29 cellular contexts compared by ENCODE assay signal in the genomic region with DNA sequence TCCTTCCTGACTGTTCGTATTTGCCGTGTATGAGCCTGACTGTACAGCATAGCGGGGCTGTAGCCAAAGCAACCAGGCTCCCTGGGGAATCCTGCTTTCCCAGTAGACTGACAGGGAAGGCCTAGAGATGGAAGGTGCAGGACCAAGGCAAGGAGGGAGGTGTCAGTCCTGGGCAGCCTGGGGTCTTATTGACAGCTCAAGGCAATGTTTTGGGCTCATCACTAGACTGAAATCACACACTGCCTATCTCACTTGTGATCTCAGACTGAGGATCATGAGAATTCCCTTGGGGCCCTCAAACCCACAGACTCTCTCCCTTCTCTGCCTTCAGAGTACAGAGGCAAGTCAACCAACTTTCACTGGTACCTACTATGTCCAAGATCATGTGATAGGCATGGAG.
DNase-seq lines count a peak whose midpoint lies in the region; ATAC-seq and TF ChIP-seq lines count a peak whose summit lies in the region.
"Had no signal": no experiment of that assay in that cellular context is flagged by ENCODE, and none has a peak within 500 bp of the region (broad histone marks: within the 10 kb centered on the region; RNA-seq: fewer than 3 reads in every experiment).

No MANE protein-coding gene starts in this region.

- H3K9me3 ChIP-seq in BE2C (no peaks in the 10 kb centered on the region), esophagus muscularis mucosa (no peaks in the 10 kb centered on the region), right atrium auricular region (no peaks in the 10 kb centered on the region)
- H3K9me3 ChIP-seq: A549, ascending aorta, colonic mucosa, left lung, pancreas had no signal

- POLR2A ChIA-PET in WTC11 (lab: Charles Lee): no interaction called here

- H3K27me3 Mint-ChIP-seq in nephron progenitor cell (ENCODE audit: low read depth, poor library complexity): no peaks in the 10 kb centered on the region
- H3K27me3 Mint-ChIP-seq in WTC11 (ENCODE audit: low read depth): peaks cover 19% of the 10 kb centered on the region

- H3K36me3 Mint-ChIP-seq in nephron progenitor cell (ENCODE audit: low read depth) (peaks cover 37% of the 10 kb centered on the region), WTC11 (no peaks in the 10 kb centered on the region)
- H3K36me3 Mint-ChIP-seq: activated naive CD8-positive, alpha-beta T cell treated with anti-CD3 and anti-CD28 coated beads for 36 hours; CD8-positive, alpha-beta memory T cell had no signal

- DNase-seq in BE2C: peak; percentile 73
- DNase-seq in NCI-H526 (lab: John Stamatoyannopoulos, UW): peak; percentile 40 to 74
- no peak for DNase-seq in nephron progenitor cell
- no peak for DNase-seq in esophagus muscularis mucosa (ENCODE audit: extremely low spot score)
- DNase-seq in activated CD4-positive, alpha-beta T cell treated with anti-CD3 and anti-CD28 coated beads, Interleukin-2, amount 50 U/mL, for 4 hours: no peak
- no peak for DNase-seq in WTC11 (ENCODE audit: low spot score)
- no peak for DNase-seq in right atrium auricular region (ENCODE audit: low spot score)
- DNase-seq: activated CD4-positive, alpha-beta T cell treated with anti-CD3 and anti-CD28 coated beads, Interleukin-2, amount 50 U/mL, for 1 hour; activated gamma-delta T cell; activated naive CD8-positive, alpha-beta T cell treated with anti-CD3 and anti-CD28 coated beads for 36 hours; activated T-cell treated with anti-CD3 and anti-CD28 coated beads, Interleukin-2, amount 50 U/mL, for 24 hours; CD8-positive, alpha-beta memory T cell; colonic mucosa; DMS 273 treated with DMSO at 0.1 percent for 48 hours; effector memory CD4-positive, alpha-beta T cell; GOT3; IMR-90; left lung; mesenchymal stem cell; NCI-H1694 treated with DMSO at 0.1 percent for 48 hours; pancreas; stimulated activated naive CD8-positive, alpha-beta T cell treated with anti-CD3 and anti-CD28 coated beads, Interleukin-15, Interleukin-2, amounts not matched to agents 100 U/mL and 50 U/mL, for 24 hours; T1000 had no signal

- no peak for TF ChIP-seq CTCF in BE2C (IDR thresholded peaks at IDR 0.05; ENCODE audit: low read depth, low read length)
- TF ChIP-seq CTCF in nephron progenitor cell (IDR thresholded peaks at IDR 0.05): no peak
- no peak for TF ChIP-seq CTCF in esophagus muscularis mucosa (IDR thresholded peaks at IDR 0.05)
- no peak for TF ChIP-seq CTCF in WTC11 (IDR thresholded peaks at IDR 0.05)
- no peak for TF ChIP-seq CTCF in right atrium auricular region (IDR thresholded peaks at IDR 0.05)

- intact Hi-C loops in esophagus muscularis mucosa (cut with DNase I): no loop called here

- CTCF ChIA-PET in WTC11 (lab: Charles Lee): no interaction called here

- no peak for TF ChIP-seq EP300 in esophagus muscularis mucosa (IDR thresholded peaks at IDR 0.05)

- H3K4me1 ChIP-seq in BE2C (peaks cover 21% of the 10 kb centered on the region), esophagus muscularis mucosa (no peaks in the 10 kb centered on the region), right atrium auricular region (no peaks in the 10 kb centered on the region)
- H3K4me1 ChIP-seq: A549, ascending aorta, colonic mucosa, left lung, pancreas had no signal

- peak overlapping the region; percentile 71 for H3K27ac Mint-ChIP-seq in nephron progenitor cell
- no peak overlapping the region for H3K27ac Mint-ChIP-seq in WTC11
- H3K27ac Mint-ChIP-seq: activated naive CD8-positive, alpha-beta T cell treated with anti-CD3 and anti-CD28 coated beads for 36 hours; activated T-cell treated with anti-CD3 and anti-CD28 coated beads, Interleukin-2, amount 50 U/mL, for 24 hours; CD8-positive, alpha-beta memory T cell had no signal

- H3K4me1 Mint-ChIP-seq in nephron progenitor cell (peaks cover 62% of the 10 kb centered on the region), WTC11 (peaks cover 6% of the 10 kb centered on the region; the same call in 1 of the 2 replicates)
- H3K4me1 Mint-ChIP-seq: activated naive CD8-positive, alpha-beta T cell treated with anti-CD3 and anti-CD28 coated beads for 36 hours had no signal

- no peaks in the 10 kb centered on the region for H3K9me3 Mint-ChIP-seq in nephron progenitor cell
- H3K9me3 Mint-ChIP-seq in WTC11: no peaks in the 10 kb centered on the region
- H3K9me3 Mint-ChIP-seq: activated naive CD8-positive, alpha-beta T cell treated with anti-CD3 and anti-CD28 coated beads for 36 hours; activated T-cell treated with anti-CD3 and anti-CD28 coated beads, Interleukin-2, amount 50 U/mL, for 24 hours; CD8-positive, alpha-beta memory T cell had no signal

- peaks cover 14% of the 10 kb centered on the region for H3K36me3 ChIP-seq in BE2C
- H3K36me3 ChIP-seq in esophagus muscularis mucosa: no peaks in the 10 kb centered on the region
- H3K36me3 ChIP-seq in right atrium auricular region: no peaks in the 10 kb centered on the region
- H3K36me3 ChIP-seq: ascending aorta, colonic mucosa, left lung, pancreas had no signal

- H3K27ac ChIP-seq in esophagus muscularis mucosa (replicated peaks in 1 of 4) (no peak overlapping the region), right atrium auricular region (no peak overlapping the region)
- H3K27ac ChIP-seq: A549, ascending aorta, colonic mucosa, epithelial cell of prostate, left lung, pancreas, skin epidermis, VCaP had no signal

- ATAC-seq in HG03342 (IDR thresholded peaks at IDR 0.05; ENCODE audit: unreplicated experiment) (peak; percentile 51), WTC11 (no peak)
- ATAC-seq: A549; left lung; pancreas; stimulated activated naive CD8-positive, alpha-beta T cell treated with anti-CD3 and anti-CD28 coated beads, Interleukin-15, Interleukin-2, amounts not matched to agents 100 U/mL and 50 U/mL, for 24 hours had no signal

- no peak for TF ChIP-seq POLR2A in esophagus muscularis mucosa (IDR thresholded peaks at IDR 0.05; ENCODE audit: low read depth)

- H3K27me3 ChIP-seq in BE2C (no peaks in the 10 kb centered on the region), esophagus muscularis mucosa (no peaks in the 10 kb centered on the region), right atrium auricular region (no peaks in the 10 kb centered on the region)
- H3K27me3 ChIP-seq: ascending aorta, colonic mucosa, left lung, pancreas had no signal

- no peak overlapping the region for H3K4me3 ChIP-seq in BE2C (ENCODE audit: low read depth, low read length)
- no peak overlapping the region for H3K4me3 ChIP-seq in esophagus muscularis mucosa
- H3K4me3 ChIP-seq in right atrium auricular region: no peak overlapping the region
- H3K4me3 ChIP-seq: A549, ascending aorta, colonic mucosa, left lung, pancreas, skin epidermis had no signal

- 79% methylated on average over 3 of the region's 3 CpGs for WGBS in esophagus muscularis mucosa

- H3K4me3 Mint-ChIP-seq in nephron progenitor cell (no peak overlapping the region), WTC11 (no peak overlapping the region)
- H3K4me3 Mint-ChIP-seq: activated naive CD8-positive, alpha-beta T cell treated with anti-CD3 and anti-CD28 coated beads for 36 hours; activated T-cell treated with anti-CD3 and anti-CD28 coated beads, Interleukin-2, amount 50 U/mL, for 24 hours; CD8-positive, alpha-beta memory T cell had no signal

TF ChIP-seq in WTC11, 78 proteins besides CTCF, POLR2A, EP300 and RAD21 (continues in another document):
- TF ChIP-seq GRHL2 (CRISPR knock-in tag; IDR thresholded peaks at IDR 0.05; ENCODE audit: insufficient replicate concordance, severe bottlenecking) (no peak), CBFB (CRISPR knock-in tag; IDR thresholded peaks at IDR 0.05; ENCODE audit: low read depth) (no peak), IRF1 (CRISPR knock-in tag; IDR thresholded peaks at IDR 0.05) (no peak), ZNF219 (CRISPR knock-in tag; IDR thresholded peaks at IDR 0.05; ENCODE audit: borderline replicate concordance) (no peak), ERG (CRISPR knock-in tag; IDR thresholded peaks at IDR 0.05) (no peak), ZNF232 (CRISPR knock-in tag; IDR thresholded peaks at IDR 0.05) (no peak), TP53 (CRISPR knock-in tag; IDR thresholded peaks at IDR 0.05) (no peak)

Comparison
In these comparisons a context has a peak if more than half of its experiments do, and no peak if none do; other contexts are left out.
1. DNase-seq: peak in BE2C (single experiment) and NCI-H526 (2 of 2); none in nephron progenitor cell (single experiment), esophagus muscularis mucosa (single experiment), activated CD4-positive, alpha-beta T cell treated with anti-CD3 and anti-CD28 coated beads, Interleukin-2, amount 50 U/mL, for 4 hours (0 of 2), WTC11 (single experiment) and right atrium auricular region (single experiment).